8 cellular contexts compared by ENCODE assay signal in genomic region chr6:27375613-27376079, GRCh38. TPM values are rescaled to one million over a fixed set of nuclear protein-coding genes. Genes with fewer than 3 reads are reported as not detected.
DNase-seq lines count a peak whose midpoint lies in the region; ATAC-seq and TF ChIP-seq lines count a peak whose summit lies in the region.

No MANE protein-coding gene starts in this region.

- H3K36me3 Mint-ChIP-seq in MCF 10A (ENCODE audit: insufficient read depth, unreplicated experiment), result peaks cover 6% of the 10 kb centered on the region

- H3K9me3 ChIP-seq in HUES6 (ENCODE audit: control insufficient read depth, insufficient read depth, low read depth, low read length) (no peaks in the 10 kb centered on the region), mucosa of descending colon (no peaks in the 10 kb centered on the region)

- peak overlapping the region; percentile 36 for H3K27ac Mint-ChIP-seq in MCF 10A (ENCODE audit: low read depth, unreplicated experiment)

- H3K4me1 ChIP-seq in ACC112 (ENCODE audit: control insufficient read depth, insufficient read depth, low read length, unreplicated experiment), result no peaks in the 10 kb centered on the region
- H3K4me1 ChIP-seq in HUES6 (ENCODE audit: control insufficient read depth, insufficient read depth, low read length), result peaks cover 48% of the 10 kb centered on the region
- H3K4me1 ChIP-seq in mucosa of descending colon (ENCODE audit: low read depth), result peaks cover 9% of the 10 kb centered on the region

- H3K27ac ChIP-seq in ACC112 (ENCODE audit: low read depth, low read length) (no peak overlapping the region), HUES6 (ENCODE audit: low read depth, low read length) (peak overlapping the region; percentile 10; the same call in 1 of the 2 replicates)

- H2AFZ ChIP-seq in ACC112 (ENCODE audit: low read length, unreplicated experiment), result peak overlapping the region; percentile 92

- ATAC-seq in mucosa of descending colon (no peak), HG03159 (IDR thresholded peaks at IDR 0.05; ENCODE audit: unreplicated experiment) (no peak), GM19328 (IDR thresholded peaks at IDR 0.05; ENCODE audit: unreplicated experiment) (no peak)

- no peaks in the 10 kb centered on the region for H3K27me3 Mint-ChIP-seq in MCF 10A (ENCODE audit: insufficient read depth, unreplicated experiment)

- H3K36me3 ChIP-seq in ACC112 (ENCODE audit: insufficient read depth, low read length), result no peaks in the 10 kb centered on the region
- no peaks in the 10 kb centered on the region; the same call in 1 of the 2 replicates for H3K36me3 ChIP-seq in HUES6 (ENCODE audit: control insufficient read depth, insufficient read depth, low read length)
- H3K36me3 ChIP-seq in mucosa of descending colon (ENCODE audit: low read depth), result no peaks in the 10 kb centered on the region

- H3K4me3 ChIP-seq in ACC112 (ENCODE audit: low read depth, low read length), result peak overlapping the region; percentile 78
- peak overlapping the region; percentile 85 for H3K4me3 ChIP-seq in HUES6 (ENCODE audit: low read depth, low read length)
- no peak overlapping the region for H3K4me3 ChIP-seq in mucosa of descending colon

- no TSS peak for BruUV-seq in MCF 10A (replicated peaks; lab: Mats Ljungman, UMichigan)

- TF ChIP-seq CTCF in MCF 10A (IDR thresholded peaks at IDR 0.05; ENCODE audit: unreplicated experiment), result no peak
- TF ChIP-seq CTCF in mucosa of descending colon (IDR thresholded peaks at IDR 0.05), result no peak

- H3K27me3 ChIP-seq in ACC112 (ENCODE audit: insufficient read depth, low read length) (no peaks in the 10 kb centered on the region), HUES6 (ENCODE audit: control insufficient read depth, insufficient read depth, low read length) (no peaks in the 10 kb centered on the region)

- no peaks in the 10 kb centered on the region for H3K79me2 ChIP-seq in ACC112 (ENCODE audit: control insufficient read depth, insufficient read depth, low read length, unreplicated experiment)

- intact Hi-C loops in MCF 10A (cut with micrococcal nuclease), result no loop called here
- intact Hi-C loops in posterior cingulate gyrus (cut with DNase I), result loop anchor here (2.0 kb wide), 1 partner anchor 13 kb away; the partner anchor contains the start of gene ZNF391
- intact Hi-C loops in mucosa of descending colon (cut with DNase I, micrococcal nuclease), result no loop called here

- POLR2A ChIA-PET in MCF 10A (lab: Yijun Ruan, JAX), result interaction anchor here (0.6 to 1.9 kb wide), 3 partner anchors 15 to 127 kb away, joined by 4 to 10 read pairs (median 4); no protein-coding TSS in a partner anchor

- CTCF ChIA-PET in MCF 10A (lab: Yijun Ruan, JAX), result interaction anchor here (0.7 kb wide), 1 partner anchor 381 kb away, joined by 3 read pairs; no protein-coding TSS in a partner anchor

- peak overlapping the region; percentile 10 for H3K9ac ChIP-seq in HUES6 (ENCODE audit: low read length)

- peaks cover 11% of the 10 kb centered on the region for H3K4me1 Mint-ChIP-seq in MCF 10A (ENCODE audit: insufficient read depth, unreplicated experiment)

- no peaks in the 10 kb centered on the region for H3K9me3 Mint-ChIP-seq in MCF 10A (ENCODE audit: unreplicated experiment)

- peak overlapping the region; percentile 80 for H3K4me3 Mint-ChIP-seq in MCF 10A (ENCODE audit: unreplicated experiment)

- peak; percentile 47 for DNase-seq in MCF 10A (ENCODE audit: unreplicated experiment)
- peak; percentile 0 for DNase-seq in myocyte (ENCODE audit: low read depth)
- no peak for DNase-seq in posterior cingulate gyrus
- no peak for DNase-seq in mucosa of descending colon

RNA-seq across cellular contexts. Expression of gene ZNF391, which starts 12.9 kb away (rescaled TPM):
- 6.2 and 8.3 TPM in 2 replicates for total RNA-seq in MCF 10A (2022)
- 0.03 and 0.16 TPM in 2 replicates for total RNA-seq in myocyte
- polyA plus RNA-seq in myocyte (2012), result 0.21 TPM
- total RNA-seq in mucosa of descending colon, result 1 to 10 TPM; 1.3 to 2.2 (median 1.6) TPM

Comparison
In these comparisons a context has a peak if more than half of its experiments do, and no peak if none do; other contexts are left out.
1. DNase-seq: peak in MCF 10A (single experiment) and myocyte (single experiment); none in posterior cingulate gyrus (0 of 10) and mucosa of descending colon (0 of 3).